In genomic region chr2:240692583-240693561, GRCh38 we compare ENCODE assay signal across 12 cellular contexts. TPM values are rescaled to one million over a fixed set of nuclear protein-coding genes. Genes with fewer than 3 reads are reported as not detected.
DNase-seq lines count a peak whose midpoint lies in the region; ATAC-seq and TF ChIP-seq lines count a peak whose summit lies in the region.
"Not testable (repeated sequence)": the region's sequence is repeated elsewhere in the genome, so short reads cannot be mapped to it uniquely, and the experiment has no call there.
"Had no signal": no experiment of that assay in that cellular context is flagged by ENCODE, and none has a peak within 500 bp of the region (broad histone marks: within the 10 kb centered on the region; RNA-seq: fewer than 3 reads in every experiment).

No MANE protein-coding gene starts in this region.

- TF ChIP-seq POLR2A in transverse colon (IDR thresholded peaks at IDR 0.05): not testable (repeated sequence)

- intact Hi-C loops in Right ventricle myocardium superior (cut with DNase I); mucosa of descending colon (cut with DNase I, micrococcal nuclease); transverse colon (cut with DNase I; ENCODE audit: low total_unique reads): not testable (repeated sequence)

- DNase-seq in RWPE2 (ENCODE audit: low spot score) (peak; percentile 22), ecto neural progenitor cell (ENCODE audit: low spot score) (peak; percentile 18), Right ventricle myocardium superior (peak; percentile 8), mucosa of descending colon (peak in 2 of 3 donors; percentile 32 to 44), transverse colon (peak; percentile 5)
- DNase-seq in activated CD8-positive, alpha-beta memory T cell treated with anti-CD3 and anti-CD28 coated beads, Interleukin-2, amount 50 U/mL, for 48 hours: peak; percentile 35

- ATAC-seq in RWPE2 (ENCODE audit: low read depth); Right ventricle myocardium superior (ENCODE audit: poor library complexity); mucosa of descending colon: not testable (repeated sequence)

- not testable (repeated sequence) for H3K9me3 ChIP-seq in RWPE2 (ENCODE audit: severe bottlenecking); mucosa of descending colon; transverse colon

- WGBS in transverse colon (ENCODE audit: low coverage in 1 of 2), 2 donors: 76% methylated on average over 4 of the region's 34 CpGs; no CpG with 5 or more reads in 1 of the 2 donors

- not testable (repeated sequence) for H3K4me3 ChIP-seq in RWPE2 (ENCODE audit: severe bottlenecking); mucosa of descending colon; transverse colon

- not testable (repeated sequence) for H3K27me3 ChIP-seq in RWPE2 (ENCODE audit: insufficient read depth, poor library complexity, severe bottlenecking); transverse colon

- in situ Hi-C loops in transverse colon (cut with MboI; ENCODE audit: low pct_ligation_motif_present in 1 of 4, low pct_unique_long_range_greater_than_20kb in 1 of 4, low sequenced_read_pairs in 3 of 4): not testable (repeated sequence)

- not testable (repeated sequence) for H3K36me3 ChIP-seq in RWPE2 (ENCODE audit: low read depth); mucosa of descending colon (ENCODE audit: low read depth); transverse colon

- TF ChIP-seq EP300 in transverse colon (IDR thresholded peaks at IDR 0.05; ENCODE audit: low read depth): not testable (repeated sequence)

- not testable (repeated sequence) for TF ChIP-seq CTCF in RWPE2 (IDR thresholded peaks at IDR 0.05; ENCODE audit: poor library complexity, severe bottlenecking); mucosa of descending colon (IDR thresholded peaks at IDR 0.05); transverse colon (IDR thresholded peaks at IDR 0.05)

- H3K4me1 ChIP-seq in RWPE2 (ENCODE audit: insufficient read depth, poor library complexity, severe bottlenecking); mucosa of descending colon (ENCODE audit: low read depth); transverse colon: not testable (repeated sequence)

- H3K27ac ChIP-seq in RWPE2 (ENCODE audit: poor library complexity, severe bottlenecking); transverse colon: not testable (repeated sequence)

RNA-seq across cellular contexts. Expression of gene AQP12A, which starts 1.2 kb away (rescaled TPM):
- not detected for total RNA-seq in Right ventricle myocardium superior
- 10 to 100 TPM in 1 of 3 donors, 1 to 10 TPM in 1, not detected in 1; 9.7 to 18.9 TPM for total RNA-seq in mucosa of descending colon
- total RNA-seq in transverse colon: not detected
- total RNA-seq: A172; B cell; Calu3; CD8-positive, alpha-beta T cell; H9; HepG2 had no signal

RNA-seq across cellular contexts. Expression of gene AQP12B, which starts 10.2 kb away (rescaled TPM):
- total RNA-seq in Right ventricle myocardium superior: not detected
- 1 to 10 TPM in 2 of 3 donors, under 1 TPM in 1; 0.16 to 10.0 (median 3.9) TPM for total RNA-seq in mucosa of descending colon
- total RNA-seq in transverse colon: 1 to 10 TPM in 1 of 4 donors, under 1 TPM in 1, not detected in 2; 0.55 to 1.5 TPM
- total RNA-seq: A172; B cell; Calu3; CD8-positive, alpha-beta T cell; H9; HepG2 had no signal
